ENCODE assay signal across 8 cellular contexts in the genomic region with DNA sequence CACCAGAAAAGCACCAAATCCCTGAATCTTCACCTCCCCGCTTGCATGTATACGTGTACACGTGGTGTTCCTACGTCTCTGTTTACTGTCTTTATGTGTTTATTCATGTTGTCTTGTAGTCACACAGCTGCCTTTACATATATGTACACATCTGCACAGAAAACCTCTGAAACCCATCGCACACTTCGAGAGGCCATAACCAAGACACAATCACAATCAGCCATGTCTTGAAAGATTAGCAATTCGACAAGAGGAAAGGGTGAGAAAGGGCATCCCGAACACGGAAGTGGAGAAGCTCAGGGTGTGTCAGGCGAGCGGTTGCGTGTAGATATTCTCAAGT.
DNase-seq lines count a peak whose midpoint lies in the region; ATAC-seq and TF ChIP-seq lines count a peak whose summit lies in the region.

No MANE protein-coding gene starts in this region.

- no peak overlapping the region for H3K4me3 Mint-ChIP-seq in chondrocyte (ENCODE audit: unreplicated experiment)

- no peak overlapping the region for H3K4me3 ChIP-seq in DND-41 (ENCODE audit: low read depth in 1 of 2, low read length in 2 of 2)
- no peak overlapping the region for H3K4me3 ChIP-seq in prostate gland
- no peak overlapping the region for H3K4me3 ChIP-seq in thyroid gland (replicated peaks in 1 of 3)

- no peak overlapping the region for H2AFZ ChIP-seq in DND-41 (ENCODE audit: low read depth, low read length)

- no peak for DNase-seq in DND-41
- DNase-seq in chondrocyte (ENCODE audit: low spot score): no peak
- DNase-seq in prostate gland (ENCODE audit: low spot score): no peak
- DNase-seq in thyroid gland: no peak
- no peak for DNase-seq in DMS79 treated with DMSO at 0.1 percent for 48 hours (lab: John Stamatoyannopoulos, UW)
- no peak for DNase-seq in HEK293T (ENCODE audit: extremely low spot score)
- no peak for DNase-seq in effector CD8-positive, alpha-beta T cell (lab: John Stamatoyannopoulos, UW)

- no peaks in the 10 kb centered on the region for H4K20me1 ChIP-seq in DND-41 (ENCODE audit: insufficient read depth, low read length)

- CTCF ChIA-PET in HEK293T (lab: Yijun Ruan, JAX): interaction anchor here (0.5 to 2.0 kb wide), 28 partner anchors 8 to 913 kb away, joined by 3 to 12 read pairs (median 4); partner anchors contain the start of gene PPP1CB

- H3K9me3 ChIP-seq in DND-41 (ENCODE audit: insufficient read depth, low read length, severe bottlenecking) (no peaks in the 10 kb centered on the region), prostate gland (no peaks in the 10 kb centered on the region), thyroid gland (no peaks in the 10 kb centered on the region)

- POLR2A ChIA-PET in HEK293T (lab: Yijun Ruan, JAX): interaction anchor here (1.4 to 1.9 kb wide), 2 partner anchors 17 to 158 kb away, joined by 4 to 16 read pairs; partner anchors contain the start of gene PPP1CB

- peaks cover 2% of the 10 kb centered on the region for H3K9me3 Mint-ChIP-seq in chondrocyte (ENCODE audit: low read depth)

- H3K27ac ChIP-seq in DND-41 (ENCODE audit: low read length) (no peak overlapping the region), prostate gland (peak overlapping the region; percentile 80 to 89), thyroid gland (no peak overlapping the region)

- no peaks in the 10 kb centered on the region for H3K36me3 ChIP-seq in DND-41 (ENCODE audit: insufficient read depth, low read length)
- H3K36me3 ChIP-seq in prostate gland: no peaks in the 10 kb centered on the region
- no peaks in the 10 kb centered on the region for H3K36me3 ChIP-seq in thyroid gland

- no peaks in the 10 kb centered on the region for H3K79me2 ChIP-seq in DND-41 (ENCODE audit: insufficient read depth, low read length)

- H3K9ac ChIP-seq in DND-41 (ENCODE audit: low read depth, low read length): no peak overlapping the region

- H3K27me3 ChIP-seq in DND-41 (ENCODE audit: insufficient read depth, low read length, poor library complexity) (peaks cover 3% of the 10 kb centered on the region), prostate gland (replicated peaks; ENCODE audit: insufficient read depth) (no peaks in the 10 kb centered on the region), thyroid gland (no peaks in the 10 kb centered on the region)

- TF ChIP-seq POLR2A in prostate gland (IDR thresholded peaks at IDR 0.05): no peak
- no peak for TF ChIP-seq POLR2A in thyroid gland (IDR thresholded peaks at IDR 0.05)

- H3K27me3 Mint-ChIP-seq in chondrocyte (ENCODE audit: low read depth): no peaks in the 10 kb centered on the region

- peaks cover 34% of the 10 kb centered on the region for H3K4me1 Mint-ChIP-seq in chondrocyte (ENCODE audit: low read depth)

- intact Hi-C loops in prostate gland (cut with DNase I): loop anchor here (2.0 to 5.0 kb wide), 2 partner anchors 159 to 218 kb away; partner anchors contain the start of gene SPDYA
- intact Hi-C loops in thyroid gland (cut with DNase I): loop anchor here (10.0 kb wide), 1 partner anchor 71 kb away; no protein-coding TSS in a partner anchor

- ATAC-seq in DND-41 (ENCODE audit: insufficient read depth, low read depth) (peak; percentile 36; the same call in 1 of the 3 replicates), HG03378 (IDR thresholded peaks at IDR 0.05; ENCODE audit: unreplicated experiment) (peak; percentile 31)

- H3K4me2 ChIP-seq in DND-41 (ENCODE audit: insufficient read depth, low read length): no peak overlapping the region

- H3K4me1 ChIP-seq in DND-41 (ENCODE audit: insufficient read depth, low read length) (no peaks in the 10 kb centered on the region), prostate gland (replicated peaks) (peaks cover 2% of the 10 kb centered on the region), thyroid gland (peaks cover 14 to 28% of the 10 kb centered on the region in 2 donors)

- no peak for TF ChIP-seq CTCF in DND-41 (IDR thresholded peaks at IDR 0.05; ENCODE audit: borderline replicate concordance, extremely low read depth, low read length, poor library complexity, severe bottlenecking)
- TF ChIP-seq CTCF in chondrocyte (IDR thresholded peaks at IDR 0.05): no peak
- TF ChIP-seq CTCF in prostate gland (IDR thresholded peaks at IDR 0.05): no peak
- TF ChIP-seq CTCF in thyroid gland (IDR thresholded peaks at IDR 0.05): no peak

- H3K27ac Mint-ChIP-seq in chondrocyte (ENCODE audit: unreplicated experiment): peak overlapping the region; percentile 89

- WGBS in prostate gland: 31% methylated on average over 12 of the region's 12 CpGs
- WGBS in thyroid gland, 2 donors: 39 to 42% methylated on average over 12 of the region's 12 CpGs

- H3K36me3 Mint-ChIP-seq in chondrocyte (ENCODE audit: low read depth): peaks cover 3% of the 10 kb centered on the region

TF ChIP-seq in HEK293T, 16 proteins besides CTCF, POLR2A, EP300 and RAD21:
- no peak for TF ChIP-seq SUZ12 (IDR thresholded peaks at IDR 0.05)
- TF ChIP-seq L3MBTL2 (conservative IDR thresholded peaks at IDR 0.05): no peak

Comparison
In these comparisons a context has a peak if more than half of its experiments do, and no peak if none do; other contexts are left out.
1. H3K27ac ChIP-seq: peak in prostate gland (2 of 2); none in DND-41 (single experiment) and thyroid gland (0 of 3).